In the genomic region with DNA sequence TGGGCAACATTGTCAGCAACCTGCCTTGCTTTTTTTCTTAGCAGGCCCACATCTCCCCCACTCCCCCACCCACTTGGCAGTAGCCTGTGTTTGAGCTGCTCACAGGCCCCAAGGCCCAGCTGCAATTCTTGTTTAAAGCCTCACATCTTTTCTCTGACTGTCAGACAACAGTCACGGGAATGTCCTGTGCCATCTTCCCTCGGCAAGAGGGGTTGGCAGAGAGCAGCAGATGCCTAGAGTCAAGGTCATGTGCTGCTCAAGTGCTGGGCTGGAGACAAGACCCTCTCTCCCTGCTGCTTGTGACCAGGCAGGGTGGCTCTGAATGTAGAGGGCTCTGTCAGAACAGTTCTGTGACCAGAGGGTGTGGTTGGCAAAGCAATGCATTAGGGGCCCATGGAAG, we compare ENCODE assay signal across 20 cellular contexts. TPM values are rescaled to one million over a fixed set of nuclear protein-coding genes. Genes with fewer than 3 reads are reported as not detected.
DNase-seq lines count a peak whose midpoint lies in the region; ATAC-seq and TF ChIP-seq lines count a peak whose summit lies in the region.
"Had no signal": no experiment of that assay in that cellular context is flagged by ENCODE, and none has a peak within 500 bp of the region (broad histone marks: within the 10 kb centered on the region; RNA-seq: fewer than 3 reads in every experiment).

No MANE protein-coding gene starts in this region.

- no peaks in the 10 kb centered on the region for H3K27me3 ChIP-seq in CD8-positive, alpha-beta T cell (ENCODE audit: insufficient read depth, low read length)
- no peaks in the 10 kb centered on the region for H3K27me3 ChIP-seq in dorsolateral prefrontal cortex
- H3K27me3 ChIP-seq: BLaER1 treated with 17β-estradiol and CSF1 and Interleukin-3, amounts not matched to agents 10 nM and 100 nM; MG63; neutrophil had no signal

- no peaks in the 10 kb centered on the region for H3K27me3 Mint-ChIP-seq in CD8-positive, alpha-beta T cell (ENCODE audit: low read depth)
- H3K27me3 Mint-ChIP-seq in neural crest cell (ENCODE audit: low read depth), result no peaks in the 10 kb centered on the region

- H3K27ac ChIP-seq in CD8-positive, alpha-beta T cell (ENCODE audit: low read depth, low read length), result no peak overlapping the region
- peak overlapping the region in 52 of 59 donors; percentile 3 to 83 (median 54) for H3K27ac ChIP-seq in dorsolateral prefrontal cortex
- H3K27ac ChIP-seq: lower lobe of right lung, neutrophil, WERI-Rb-1 had no signal

- peaks cover 87% of the 10 kb centered on the region for H3K4me1 ChIP-seq in CD8-positive, alpha-beta T cell (ENCODE audit: insufficient read depth, low read length)
- H3K4me1 ChIP-seq: lower lobe of right lung had no signal

- no peaks in the 10 kb centered on the region for H3K9me3 Mint-ChIP-seq in CD8-positive, alpha-beta T cell
- H3K9me3 Mint-ChIP-seq in neural crest cell, result no peaks in the 10 kb centered on the region

- no peak for ATAC-seq in CD8-positive, alpha-beta T cell
- ATAC-seq in GM19023 (IDR thresholded peaks at IDR 0.05; ENCODE audit: unreplicated experiment), result no peak
- ATAC-seq: lower lobe of right lung, Panc1 had no signal

- no peaks in the 10 kb centered on the region for H3K9me3 ChIP-seq in CD8-positive, alpha-beta T cell (ENCODE audit: low read length)
- H3K9me3 ChIP-seq: BLaER1 treated with 17β-estradiol and CSF1 and Interleukin-3, amounts not matched to agents 10 nM and 100 nM; lower lobe of right lung; MG63; neutrophil had no signal

- intact Hi-C loops in CD8-positive, alpha-beta T cell (cut with DNase I, micrococcal nuclease), result no loop called here
- intact Hi-C loops in dorsolateral prefrontal cortex (cut with DNase I), result no loop called here

- CTCF ChIA-PET in CD8-positive, alpha-beta T cell (lab: Charles Lee), result interaction anchor here (0.9 to 1.9 kb wide), 5 partner anchors 17 to 64 kb away, joined by 3 to 5 read pairs (median 4); no protein-coding TSS in a partner anchor

- no peak overlapping the region for H3K4me3 ChIP-seq in CD8-positive, alpha-beta T cell (ENCODE audit: low read depth, low read length)
- no peak overlapping the region for H3K4me3 ChIP-seq in dorsolateral prefrontal cortex
- H3K4me3 ChIP-seq: BLaER1 treated with 17β-estradiol and CSF1 and Interleukin-3, amounts not matched to agents 10 nM and 100 nM; lower lobe of right lung; MG63 had no signal

- in situ Hi-C loops in SK-MEL-5 (cut with HindIII; ENCODE audit: low pct_unique_long_range_greater_than_20kb, low sequenced_read_pairs), result no loop called here

- POLR2A ChIA-PET in CD8-positive, alpha-beta T cell (lab: Charles Lee), result no interaction called here

- peak overlapping the region; percentile 92 for H3K27ac Mint-ChIP-seq in CD8-positive, alpha-beta T cell
- H3K27ac Mint-ChIP-seq in neural crest cell (ENCODE audit: unreplicated experiment), result peak overlapping the region; percentile 84

- H3K36me3 ChIP-seq in CD8-positive, alpha-beta T cell (ENCODE audit: insufficient read depth, low read length), result no peaks in the 10 kb centered on the region

- DNase-seq in CD8-positive, alpha-beta T cell, result no peak
- DNase-seq in SK-MEL-5 (ENCODE audit: low read depth, low spot score) (peak; percentile 98), dorsolateral prefrontal cortex (no peak), neural crest cell (ENCODE audit: low read depth, low spot score) (no peak), superior temporal gyrus (ENCODE audit: extremely low spot score) (no peak)
- DNase-seq in effector CD4-positive, alpha-beta T cell, result no peak
- DNase-seq: activated T-cell treated with anti-CD3 and anti-CD28 coated beads for 4 hours; DMS79; H7; lower lobe of right lung; MG63; NCI-H187; NCI-H526 treated with DMSO at 0.1 percent for 48 hours; stimulated activated CD4-positive, alpha-beta T cell treated with anti-CD3 and anti-CD28 coated beads, Interleukin-4, amount 100 ng/mL, for 24 hours; SW 1271; WERI-Rb-1 had no signal

- H3K36me3 Mint-ChIP-seq in CD8-positive, alpha-beta T cell, result peaks cover 40% of the 10 kb centered on the region
- peaks cover 12% of the 10 kb centered on the region for H3K36me3 Mint-ChIP-seq in neural crest cell (ENCODE audit: low read depth)

- peaks cover 75% of the 10 kb centered on the region for H3K4me1 Mint-ChIP-seq in CD8-positive, alpha-beta T cell (ENCODE audit: low read depth)
- H3K4me1 Mint-ChIP-seq in neural crest cell, result peaks cover 26% of the 10 kb centered on the region

- H3K4me3 Mint-ChIP-seq in CD8-positive, alpha-beta T cell, result peak overlapping the region; percentile 29
- H3K4me3 Mint-ChIP-seq in neural crest cell, result no peak overlapping the region

- TF ChIP-seq CTCF in CD8-positive, alpha-beta T cell (IDR thresholded peaks at IDR 0.05), result no peak
- no peak for TF ChIP-seq CTCF in dorsolateral prefrontal cortex (IDR thresholded peaks at IDR 0.05 in 54 of 56, conservative IDR thresholded peaks at IDR 0.05 in 2 of 56; ENCODE audit: low read depth in 1 of 56, partially characterized antibody in 56 of 56)
- TF ChIP-seq CTCF in neural crest cell (conservative IDR thresholded peaks at IDR 0.05), result no peak

RNA-seq across cellular contexts. Expression of a gene that starts 47.4 kb away (rescaled TPM):
- total RNA-seq in CD8-positive, alpha-beta T cell, result 10 to 100 TPM; 29.3 to 30.2 TPM
- 45.9 and 51.2 TPM in 2 replicates for total RNA-seq in SK-MEL-5 (2014; rRNA removed; shearing (Covaris generic))
- 53.3 and 59.6 TPM in 2 replicates for polyA plus RNA-seq in SK-MEL-5 (2015; cell fraction: cytosol; rRNA removed)
- 36.2 and 77.9 TPM in 2 replicates for polyA plus RNA-seq in SK-MEL-5 (2015; cell fraction: nucleus; rRNA removed)
- total RNA-seq in dorsolateral prefrontal cortex, result 10 to 100 TPM in 50 of 120 experiments, 1 to 10 TPM in 70; 4.8 to 17.2 (median 9.6) TPM
- total RNA-seq in neural crest cell, result 6.1 and 6.3 TPM in 2 replicates

RNA-seq across cellular contexts. Expression of a gene that starts 52.9 kb away (rescaled TPM):
- total RNA-seq in CD8-positive, alpha-beta T cell, result 10 to 100 TPM; 22.4 TPM
- total RNA-seq in SK-MEL-5 (2014; rRNA removed; shearing (Covaris generic)), result 135 and 154 TPM in 2 replicates
- polyA plus RNA-seq in SK-MEL-5 (2015; cell fraction: cytosol; rRNA removed), result 162 and 181 TPM in 2 replicates
- polyA plus RNA-seq in SK-MEL-5 (2015; cell fraction: nucleus; rRNA removed), result 24.9 and 31.4 TPM in 2 replicates
- total RNA-seq in dorsolateral prefrontal cortex (100 to 1,000 TPM in 2 of 120 experiments, 10 to 100 TPM in 118; 50.2 to 109 (median 75.1) TPM), neural crest cell (272 and 280 TPM in 2 replicates)
